Comparison of ENCODE assay signal across 8 cellular contexts in genomic region chr1:159000627-159001026, GRCh38. TPM values are rescaled to one million over a fixed set of nuclear protein-coding genes. Genes with fewer than 3 reads are reported as not detected.
A peak's percentile ranks its signal among the peaks of the same experiment; 100 is the strongest.
DNase-seq lines count a peak whose midpoint lies in the region; ATAC-seq and TF ChIP-seq lines count a peak whose summit lies in the region.

No MANE protein-coding gene starts in this region.

- WGBS in H9 (ENCODE audit: extremely low coverage, insufficient read length, low lambda C conversion rate): no CpG with 5 or more reads among the region's 1 CpG
- 18 to 39% (median 23%) methylated on average over 1 of the region's 1 CpG for WGBS in heart left ventricle, 4 donors

- TF ChIP-seq CTCF in H9 (conservative IDR thresholded peaks at IDR 0.05) (no peak), heart left ventricle (IDR thresholded peaks at IDR 0.05) (no peak)

- no peak for ATAC-seq in activated T-helper 17 cell treated with anti-CD3 and anti-CD28 coated beads, Interleukin-2, amount 50 U/mL, for 72 hours (replicated peaks)
- ATAC-seq in heart left ventricle (peak; percentile 71 to 87 (median 86)), GM21423 (IDR thresholded peaks at IDR 0.05; ENCODE audit: unreplicated experiment) (no peak), GM21786 (IDR thresholded peaks at IDR 0.05; ENCODE audit: unreplicated experiment) (no peak), GM18861 (IDR thresholded peaks at IDR 0.05; ENCODE audit: unreplicated experiment) (no peak)

- H3K9me3 ChIP-seq in H9 (ENCODE audit: control insufficient read depth, low read depth, low read length) (no peaks in the 10 kb centered on the region), heart left ventricle (no peaks in the 10 kb centered on the region)

- no peaks in the 10 kb centered on the region for H3K79me1 ChIP-seq in H9 (ENCODE audit: insufficient read depth, low read depth, low read length, poor library complexity, severe bottlenecking)

- no peak overlapping the region for H3K23ac ChIP-seq in H9 (ENCODE audit: insufficient read length, low read depth, low read length)

- TF ChIP-seq POLR2A in heart left ventricle (IDR thresholded peaks at IDR 0.05): no peak

- H4K91ac ChIP-seq in H9 (ENCODE audit: insufficient read length, low read depth, low read length): no peak overlapping the region

- H3K14ac ChIP-seq in H9 (ENCODE audit: insufficient read depth, low read length): no peak overlapping the region

- no peak overlapping the region for H3K56ac ChIP-seq in H9 (ENCODE audit: insufficient read length, low read depth, low read length)

- H2BK15ac ChIP-seq in H9 (ENCODE audit: low read depth, low read length): no peak overlapping the region

- no peaks in the 10 kb centered on the region for H4K20me1 ChIP-seq in H9 (ENCODE audit: control insufficient read depth, insufficient read depth, insufficient read length)

- H3K4me1 Mint-ChIP-seq in H9: peaks cover 37 to 42% of the 10 kb centered on the region in 2 experiments
- H3K4me1 Mint-ChIP-seq in activated T-helper 17 cell treated with anti-CD3 and anti-CD28 coated beads, Interleukin-2, amount 50 U/mL, for 72 hours: peaks cover 16% of the 10 kb centered on the region

- intact Hi-C loops in heart left ventricle (cut with DNase I): loop anchor here in 1 of 10 donors (10.0 kb wide), 1 partner anchor 856 kb away; no protein-coding TSS in a partner anchor
- intact Hi-C loops in posterior cingulate gyrus (cut with DNase I): no loop called here

- peaks cover 7% of the 10 kb centered on the region for H3K23me2 ChIP-seq in H9 (ENCODE audit: insufficient read length, low read depth, low read length, poor library complexity, severe bottlenecking)

- no peaks in the 10 kb centered on the region for H3K79me2 ChIP-seq in H9 (ENCODE audit: insufficient read depth, low read length)

- H3K18ac ChIP-seq in H9 (ENCODE audit: insufficient read length, low read depth, low read length): no peak overlapping the region

- H3K4me1 ChIP-seq in H9 (ENCODE audit: insufficient read depth, low read length): peaks cover 5% of the 10 kb centered on the region; the same call in 1 of the 2 replicates
- peaks cover 0 to 37% (median 9%) of the 10 kb centered on the region in 12 donors for H3K4me1 ChIP-seq in heart left ventricle

- H3K4ac ChIP-seq in H9 (ENCODE audit: low read depth, low read length): no peak overlapping the region

- H3T11ph ChIP-seq in H9 (ENCODE audit: low read length): no peak overlapping the region

- no peak overlapping the region for H2AFZ ChIP-seq in H9 (ENCODE audit: low read length)

- H3K36me3 Mint-ChIP-seq in H9 (ENCODE audit: insufficient read depth in 1 of 3, low read depth in 3 of 3): no peaks in the 10 kb centered on the region
- peaks cover 13% of the 10 kb centered on the region for H3K36me3 Mint-ChIP-seq in activated T-helper 17 cell treated with anti-CD3 and anti-CD28 coated beads, Interleukin-2, amount 50 U/mL, for 72 hours (ENCODE audit: low read depth)

- H4K5ac ChIP-seq in H9 (ENCODE audit: insufficient read length, low read depth, low read length): no peak overlapping the region

- no peak overlapping the region for H2BK20ac ChIP-seq in H9 (ENCODE audit: low read depth, low read length, poor library complexity, severe bottlenecking)

- H2BK5ac ChIP-seq in H9 (ENCODE audit: insufficient read length, low read length): no peak overlapping the region

- no peak overlapping the region for H2BK12ac ChIP-seq in H9 (ENCODE audit: insufficient read length, low read depth, low read length)

- no peaks in the 10 kb centered on the region for H3K36me3 ChIP-seq in heart left ventricle

- H4K8ac ChIP-seq in H9 (replicated peaks; ENCODE audit: insufficient read length, low read depth, low read length): no peak overlapping the region

- no peak overlapping the region for H3K4me2 ChIP-seq in H9 (ENCODE audit: insufficient read depth, insufficient read length, low read length)

- H3K27ac ChIP-seq in H9 (ENCODE audit: insufficient read length, low read depth, low read length): no peak overlapping the region
- peak overlapping the region; percentile 49 to 93 (median 82) for H3K27ac ChIP-seq in heart left ventricle

- H3K4me3 Mint-ChIP-seq in H9: peak overlapping the region; percentile 71 to 79
- no peak overlapping the region for H3K4me3 Mint-ChIP-seq in activated T-helper 17 cell treated with anti-CD3 and anti-CD28 coated beads, Interleukin-2, amount 50 U/mL, for 72 hours

- peak overlapping the region; percentile 13 to 65 (median 50) for H3K4me3 ChIP-seq in heart left ventricle

- no peak overlapping the region for H3K9ac ChIP-seq in H9 (ENCODE audit: extremely low read depth, insufficient read length, low read length)

- H2BK120ac ChIP-seq in H9 (ENCODE audit: low read depth, low read length, poor library complexity, severe bottlenecking): no peak overlapping the region

- H3K27ac Mint-ChIP-seq in H9: peak overlapping the region in 2 of 3 experiments; percentile 5 to 30; a peak in 3 of 7 replicates
- H3K27ac Mint-ChIP-seq in activated T-helper 17 cell treated with anti-CD3 and anti-CD28 coated beads, Interleukin-2, amount 50 U/mL, for 72 hours: peak overlapping the region; percentile 16

- H3K9me3 Mint-ChIP-seq in H9: no peaks in the 10 kb centered on the region
- no peaks in the 10 kb centered on the region for H3K9me3 Mint-ChIP-seq in activated T-helper 17 cell treated with anti-CD3 and anti-CD28 coated beads, Interleukin-2, amount 50 U/mL, for 72 hours

- peak; percentile 46 for DNase-seq in H9
- peak; percentile 75 to 87 (median 85) for DNase-seq in heart left ventricle
- DNase-seq in posterior cingulate gyrus: peak in 9 of 10 donors; percentile 42 to 93 (median 72)
- DNase-seq in D341Med (ENCODE audit: low spot score): no peak

- H3K27me3 ChIP-seq in H9 (ENCODE audit: insufficient read depth, low read length): peaks cover 8% of the 10 kb centered on the region; the same call in 1 of the 2 replicates
- no peaks in the 10 kb centered on the region for H3K27me3 ChIP-seq in heart left ventricle

- no peak overlapping the region for H2AK5ac ChIP-seq in H9 (ENCODE audit: insufficient read length, low read length)

- H3K27me3 Mint-ChIP-seq in H9 (ENCODE audit: low read depth): peaks cover 12% of the 10 kb centered on the region
- H3K27me3 Mint-ChIP-seq in activated T-helper 17 cell treated with anti-CD3 and anti-CD28 coated beads, Interleukin-2, amount 50 U/mL, for 72 hours: no peaks in the 10 kb centered on the region

RNA-seq across cellular contexts. Expression of gene IFI16, which starts 9.1 kb away (rescaled TPM):
- 2.9 and 3.4 TPM in 2 replicates for total RNA-seq in H9 (2021)
- 100 to 1,000 TPM; 187 to 217 TPM for total RNA-seq in activated T-helper 17 cell treated with anti-CD3 and anti-CD28 coated beads, Interleukin-2, amount 50 U/mL, for 72 hours
- 100 to 1,000 TPM in 1 of 9 donors, 10 to 100 TPM in 8; 19.1 to 125 (median 23.7) TPM for total RNA-seq in heart left ventricle
- polyA plus RNA-seq in heart left ventricle: 10 to 100 TPM; 25.5 to 27.1 TPM

Comparison
In these comparisons a context has a peak if more than half of its experiments do, and no peak if none do; other contexts are left out.
1. ATAC-seq: peak in heart left ventricle (4 of 4); none in activated T-helper 17 cell treated with anti-CD3 and anti-CD28 coated beads, Interleukin-2, amount 50 U/mL, for 72 hours (single experiment), GM21423 (single experiment), GM21786 (single experiment) and GM18861 (single experiment).